Comparison of ENCODE assay signal across 8 cellular contexts in the genomic region with DNA sequence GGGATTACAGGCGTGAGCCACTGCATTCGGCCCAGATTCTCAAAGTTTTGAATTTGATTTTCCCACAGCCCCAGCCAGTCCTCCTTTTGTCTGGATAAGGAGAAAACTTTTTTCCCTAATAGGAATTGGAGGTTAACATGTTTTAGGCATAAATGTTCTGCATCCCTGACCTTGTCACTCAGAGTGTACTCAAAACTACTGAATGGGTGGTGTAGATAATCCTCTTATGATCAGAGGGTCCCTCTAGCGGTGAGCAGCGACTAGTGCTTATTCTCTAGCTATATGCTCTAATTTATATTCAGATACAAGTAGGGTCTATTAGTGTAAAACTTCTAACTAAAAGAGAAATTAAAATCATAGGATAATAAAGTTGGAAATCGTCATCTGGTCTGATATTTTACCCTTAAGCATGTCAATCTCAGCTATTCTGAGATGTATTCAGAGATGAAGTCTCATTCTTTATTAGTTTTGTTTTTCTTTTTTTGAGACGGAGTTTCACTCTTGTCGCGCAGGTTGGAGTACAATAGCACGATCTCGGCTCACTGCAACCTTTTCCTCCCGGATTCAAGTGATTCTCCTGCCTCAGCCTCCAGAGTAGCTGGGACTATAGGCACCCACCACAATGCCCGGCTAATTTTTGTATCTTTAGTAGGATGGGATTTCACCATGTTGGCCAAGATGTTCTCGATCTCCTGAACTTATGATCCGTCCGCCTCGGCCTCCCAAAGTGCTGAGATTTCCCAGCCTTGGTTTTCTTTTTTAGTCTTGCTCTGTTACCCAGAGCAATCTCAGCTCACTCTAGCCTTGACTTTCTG. TPM values are rescaled to one million over a fixed set of nuclear protein-coding genes. Genes with fewer than 3 reads are reported as not detected.
DNase-seq lines count a peak whose midpoint lies in the region; ATAC-seq and TF ChIP-seq lines count a peak whose summit lies in the region.

No MANE protein-coding gene starts in this region.

- H3K9me3 ChIP-seq in PC-3 (ENCODE audit: low read length) = no peaks in the 10 kb centered on the region
- no peaks in the 10 kb centered on the region for H3K9me3 ChIP-seq in fibroblast of lung (ENCODE audit: control insufficient read depth, insufficient read depth, low read depth, low read length)
- no peaks in the 10 kb centered on the region for H3K9me3 ChIP-seq in neural progenitor cell (ENCODE audit: low read depth)

- H3K36me3 Mint-ChIP-seq in activated T-cell treated with anti-CD3 and anti-CD28 coated beads, Interleukin-2, amount 50 U/mL, for 4 hours (ENCODE audit: insufficient read depth) = peaks cover 20% of the 10 kb centered on the region
- H3K36me3 Mint-ChIP-seq in neural progenitor cell = peaks cover 17% of the 10 kb centered on the region

- CTCF ChIA-PET in PC-3 (lab: Charles Lee) = interaction anchor here (0.6 to 1.5 kb wide), 7 partner anchors 30 to 227 kb away, joined by 3 to 6 read pairs (median 4); partner anchors contain the start of gene ZNF687

- H3K4me1 Mint-ChIP-seq in activated T-cell treated with anti-CD3 and anti-CD28 coated beads, Interleukin-2, amount 50 U/mL, for 4 hours (ENCODE audit: low read depth) = peaks cover 17% of the 10 kb centered on the region
- peaks cover 17% of the 10 kb centered on the region for H3K4me1 Mint-ChIP-seq in neural progenitor cell

- H3F3A ChIP-seq in PC-3 (ENCODE audit: low read length, unreplicated experiment) (peaks cover 4% of the 10 kb centered on the region), neural progenitor cell (ENCODE audit: low read depth) (peaks cover 46% of the 10 kb centered on the region)

- H4K20me1 ChIP-seq in PC-3 (ENCODE audit: low read length) (no peaks in the 10 kb centered on the region; the same call in 1 of the 2 replicates), fibroblast of lung (ENCODE audit: control insufficient read depth, extremely low read depth, insufficient read depth, low read length) (no peaks in the 10 kb centered on the region), neural progenitor cell (ENCODE audit: low read depth) (peaks cover 8% of the 10 kb centered on the region)

- TF ChIP-seq CTCF in GM06990 (IDR thresholded peaks at IDR 0.05; ENCODE audit: insufficient read depth, low read length, poor library complexity, severe bottlenecking) (peak; percentile 88), PC-3 (conservative IDR thresholded peaks at IDR 0.05; ENCODE audit: low read depth, low read length) (peak; percentile 94), fibroblast of lung (conservative IDR thresholded peaks at IDR 0.05 in 1 of 2, IDR thresholded peaks at IDR 0.05 in 1 of 2; ENCODE audit: low read depth in 1 of 2, low read length in 2 of 2) (peak; percentile 85 to 95), neural progenitor cell (IDR thresholded peaks at IDR 0.05) (peak; percentile 90)

- ATAC-seq in PC-3 (peak; percentile 62), GM19455 (IDR thresholded peaks at IDR 0.05; ENCODE audit: unreplicated experiment) (no peak)
- ATAC-seq in activated T-cell treated with anti-CD3 and anti-CD28 coated beads, Interleukin-2, amount 50 U/mL, for 4 hours = peak; percentile 47 to 49

- no peaks in the 10 kb centered on the region for H3K27me3 ChIP-seq in GM06990 (replicated peaks; ENCODE audit: control insufficient read depth, insufficient read depth, low read length)
- no peaks in the 10 kb centered on the region for H3K27me3 ChIP-seq in PC-3 (ENCODE audit: low read length)
- H3K27me3 ChIP-seq in fibroblast of lung (ENCODE audit: control insufficient read depth, insufficient read depth, low read length) = no peaks in the 10 kb centered on the region
- no peaks in the 10 kb centered on the region for H3K27me3 ChIP-seq in neural progenitor cell

- H3K36me3 ChIP-seq in GM06990 (ENCODE audit: control insufficient read depth, insufficient read depth, low read length) = peaks cover 3% of the 10 kb centered on the region
- H3K36me3 ChIP-seq in PC-3 (ENCODE audit: low read depth, low read length) = peaks cover 31% of the 10 kb centered on the region
- peaks cover 12% of the 10 kb centered on the region for H3K36me3 ChIP-seq in fibroblast of lung (ENCODE audit: control insufficient read depth, insufficient read depth, low read length)
- H3K36me3 ChIP-seq in neural progenitor cell = peaks cover 8% of the 10 kb centered on the region

- no peak overlapping the region for H3K4me2 ChIP-seq in PC-3 (ENCODE audit: low read length)
- H3K4me2 ChIP-seq in fibroblast of lung (ENCODE audit: extremely low read depth, insufficient read depth, low read length) = no peak overlapping the region
- no peak overlapping the region for H3K4me2 ChIP-seq in neural progenitor cell

- H3K9ac ChIP-seq in PC-3 (ENCODE audit: low read length) (no peak overlapping the region), fibroblast of lung (ENCODE audit: insufficient read depth, low read length) (no peak overlapping the region), neural progenitor cell (no peak overlapping the region)

- H2AFZ ChIP-seq in PC-3 (ENCODE audit: low read length) (no peak overlapping the region), fibroblast of lung (ENCODE audit: low read length) (no peak overlapping the region), neural progenitor cell (replicated peaks) (no peak overlapping the region)

- H3K79me2 ChIP-seq in PC-3 (ENCODE audit: low read length) (peaks cover 22% of the 10 kb centered on the region), fibroblast of lung (ENCODE audit: control insufficient read depth, insufficient read depth, low read length) (peaks cover 21% of the 10 kb centered on the region), neural progenitor cell (ENCODE audit: low read depth) (peaks cover 24% of the 10 kb centered on the region)

- BruUV-seq in PC-3 (replicated peaks; lab: Mats Ljungman, UMichigan) = no TSS peak

- intact Hi-C loops in PC-3 (cut with micrococcal nuclease) = loop anchor here (1.0 to 2.0 kb wide), 2 partner anchors 56 to 151 kb away; no protein-coding TSS in a partner anchor

- DNase-seq in GM06990 (ENCODE audit: extremely low read depth, insufficient read length) (peak; percentile 16), LHCN-M2 (ENCODE audit: low read depth) (peak; percentile 76), PC-3 (peak; percentile 86), fibroblast of lung (ENCODE audit: low read depth in 2 of 2) (peak; percentile 71 to 90), neural progenitor cell (ENCODE audit: low spot score) (peak; percentile 85), superior temporal gyrus (ENCODE audit: extremely low spot score) (peak; percentile 86)
- peak; percentile 56 for DNase-seq in activated T-cell treated with anti-CD3 and anti-CD28 coated beads, Interleukin-2, amount 50 U/mL, for 4 hours

- H3K9me2 ChIP-seq in PC-3 (replicated peaks; ENCODE audit: low read length) = no peaks in the 10 kb centered on the region

- H3K27ac ChIP-seq in PC-3 (ENCODE audit: low read length) = no peak overlapping the region
- H3K27ac ChIP-seq in fibroblast of lung (ENCODE audit: insufficient read depth, low read length) = no peak overlapping the region
- H3K27ac ChIP-seq in neural progenitor cell = no peak overlapping the region

- peak overlapping the region; percentile 34 for H3K27ac Mint-ChIP-seq in neural progenitor cell

- H3K9me3 Mint-ChIP-seq in activated T-cell treated with anti-CD3 and anti-CD28 coated beads, Interleukin-2, amount 50 U/mL, for 4 hours = no peaks in the 10 kb centered on the region
- H3K9me3 Mint-ChIP-seq in neural progenitor cell = peaks cover 2% of the 10 kb centered on the region

- peaks cover 5% of the 10 kb centered on the region; the same call in 1 of the 2 replicates for H3K4me1 ChIP-seq in PC-3 (ENCODE audit: insufficient read depth, low read length)
- H3K4me1 ChIP-seq in fibroblast of lung (ENCODE audit: control insufficient read depth, extremely low read depth, insufficient read depth, low read length) = no peaks in the 10 kb centered on the region
- no peaks in the 10 kb centered on the region for H3K4me1 ChIP-seq in neural progenitor cell

- no peak overlapping the region for H3K4me3 ChIP-seq in GM06990 (replicated peaks; ENCODE audit: low read depth, low read length)
- H3K4me3 ChIP-seq in PC-3 (ENCODE audit: low read length) = no peak overlapping the region
- no peak overlapping the region for H3K4me3 ChIP-seq in fibroblast of lung (replicated peaks in 1 of 4; ENCODE audit: control extremely low read depth in 1 of 4, insufficient read depth in 1 of 4, low read depth in 3 of 4, low read length in 4 of 4)
- H3K4me3 ChIP-seq in neural progenitor cell = no peak overlapping the region

- POLR2A ChIA-PET in PC-3 (lab: Charles Lee; ENCODE audit: unreplicated experiment) = interaction anchor here (0.5 to 1.0 kb wide), 4 partner anchors 9 to 86 kb away, joined by 3 to 13 read pairs (median 3); no protein-coding TSS in a partner anchor

- no peak overlapping the region for H3K4me3 Mint-ChIP-seq in activated T-cell treated with anti-CD3 and anti-CD28 coated beads, Interleukin-2, amount 50 U/mL, for 4 hours
- no peak overlapping the region for H3K4me3 Mint-ChIP-seq in neural progenitor cell

- H3K27me3 Mint-ChIP-seq in activated T-cell treated with anti-CD3 and anti-CD28 coated beads, Interleukin-2, amount 50 U/mL, for 4 hours (ENCODE audit: low read depth) = no peaks in the 10 kb centered on the region
- peaks cover 3% of the 10 kb centered on the region for H3K27me3 Mint-ChIP-seq in neural progenitor cell (ENCODE audit: insufficient read depth, low read depth)

RNA-seq across cellular contexts. Expression of gene PSMD4, which starts 2.7 kb away (rescaled TPM):
- total RNA-seq in LHCN-M2 (2014; rRNA removed) = 145 and 175 TPM in 2 replicates
- polyA plus RNA-seq in LHCN-M2 (2012) = 277 TPM
- total RNA-seq in PC-3 (2014; rRNA removed) = 404 and 469 TPM in 2 replicates
- total RNA-seq in activated T-cell treated with anti-CD3 and anti-CD28 coated beads, Interleukin-2, amount 50 U/mL, for 4 hours = 100 to 1,000 TPM; 336 to 368 (median 350) TPM
- total RNA-seq in fibroblast of lung = 193 and 240 TPM in 2 replicates
- 210 and 282 TPM in 2 replicates for polyA plus RNA-seq in fibroblast of lung
- polyA plus RNA-seq in fibroblast of lung (2012) = 214 and 281 TPM in 2 replicates
- 143 and 181 TPM in 2 replicates for polyA minus RNA-seq in fibroblast of lung (ENCODE audit: low replicate concordance)
- total RNA-seq in neural progenitor cell (ENCODE audit: low replicate concordance) = 123 and 162 TPM in 2 replicates

RNA-seq across cellular contexts. Expression of gene ZNF687, which starts 30.2 kb away (rescaled TPM):
- 16.2 and 21.6 TPM in 2 replicates for total RNA-seq in LHCN-M2 (2014; rRNA removed)
- polyA plus RNA-seq in LHCN-M2 (2012) = 9.8 TPM
- 24.6 and 30.3 TPM in 2 replicates for total RNA-seq in PC-3 (2014; rRNA removed)
- 10 to 100 TPM; 25.3 to 27.5 (median 25.9) TPM for total RNA-seq in activated T-cell treated with anti-CD3 and anti-CD28 coated beads, Interleukin-2, amount 50 U/mL, for 4 hours
- total RNA-seq in fibroblast of lung = 8.2 and 11.7 TPM in 2 replicates
- polyA plus RNA-seq in fibroblast of lung = 7.2 and 7.6 TPM in 2 replicates
- 9.0 and 9.6 TPM in 2 replicates for polyA plus RNA-seq in fibroblast of lung (2012)
- 41.4 and 61.9 TPM in 2 replicates for polyA minus RNA-seq in fibroblast of lung (ENCODE audit: low replicate concordance)
- total RNA-seq in neural progenitor cell (ENCODE audit: low replicate concordance) = 20.2 and 43.1 TPM in 2 replicates

RNA-seq across cellular contexts. Expression of gene PIP5K1A, which starts 53.5 kb away (rescaled TPM):
- 48.9 and 49.7 TPM in 2 replicates for total RNA-seq in LHCN-M2 (2014; rRNA removed)
- 33.5 TPM for polyA plus RNA-seq in LHCN-M2 (2012)
- 63.3 and 78.3 TPM in 2 replicates for total RNA-seq in PC-3 (2014; rRNA removed)
- 100 to 1,000 TPM in 2 of 3 donors, 10 to 100 TPM in 1; 98.5 to 110 (median 100) TPM for total RNA-seq in activated T-cell treated with anti-CD3 and anti-CD28 coated beads, Interleukin-2, amount 50 U/mL, for 4 hours
- total RNA-seq in fibroblast of lung = 61.4 and 80.9 TPM in 2 replicates
- 108 and 118 TPM in 2 replicates for polyA plus RNA-seq in fibroblast of lung
- 42.9 and 53.1 TPM in 2 replicates for polyA plus RNA-seq in fibroblast of lung (2012)
- 179 and 256 TPM in 2 replicates for polyA minus RNA-seq in fibroblast of lung (ENCODE audit: low replicate concordance)
- total RNA-seq in neural progenitor cell (ENCODE audit: low replicate concordance) = 81.2 and 90.6 TPM in 2 replicates

Comparison
In these comparisons a context has a peak if more than half of its experiments do, and no peak if none do; other contexts are left out.
1. DNase-seq: peak in every context shown above with its lines; median percentile 86 in PC-3; 86 in superior temporal gyrus; 85 in neural progenitor cell; 80 in fibroblast of lung; 76 in LHCN-M2; 56 in activated T-cell treated with anti-CD3 and anti-CD28 coated beads, Interleukin-2, amount 50 U/mL, for 4 hours; 16 in GM06990.